In the genomic region with DNA sequence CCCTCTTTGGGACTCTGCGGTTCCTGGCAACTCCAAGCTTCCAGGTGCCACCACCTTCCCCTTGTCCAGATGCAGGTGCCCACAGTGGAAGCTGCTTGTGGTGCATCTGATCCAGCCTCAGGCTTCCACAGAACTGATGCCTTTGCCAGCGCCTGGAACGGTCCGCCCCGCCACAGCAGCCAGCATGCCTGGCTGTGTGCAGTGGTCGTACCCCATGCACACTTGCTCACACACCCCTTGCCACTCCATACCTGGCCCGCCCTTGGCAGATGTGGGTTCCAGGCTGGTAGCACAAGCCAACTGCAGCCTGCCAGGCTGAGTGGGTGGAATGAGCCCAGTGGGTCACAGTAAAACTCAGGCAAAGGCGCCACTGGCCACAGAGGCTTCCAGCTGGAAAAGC, we compare ENCODE assay signal across 24 cellular contexts.
DNase-seq lines count a peak whose midpoint lies in the region; ATAC-seq and TF ChIP-seq lines count a peak whose summit lies in the region.
"Had no signal": no experiment of that assay in that cellular context is flagged by ENCODE, and none has a peak within 500 bp of the region (broad histone marks: within the 10 kb centered on the region; RNA-seq: fewer than 3 reads in every experiment).

No MANE protein-coding gene starts in this region.

- DNase-seq in MG63 (peak; percentile 0), chondrocyte (ENCODE audit: low spot score) (peak; percentile 56), posterior vena cava (ENCODE audit: low spot score) (peak; percentile 64), GOT3 (lab: John Stamatoyannopoulos, UW) (no peak)
- DNase-seq in activated CD4-positive, CD25-positive, alpha-beta regulatory T cell (lab: John Stamatoyannopoulos, UW): no peak
- DNase-seq: 8988T; ACHN; BE2C; C1 segment of cervical spinal cord; CD4-positive, CD25-positive, alpha-beta regulatory T cell; CD8-positive, alpha-beta memory T cell; COR-L47; DMS 273 treated with DMSO at 0.1 percent for 48 hours; DMS153; DMS53; DMS79; DND-41; EL; GDM1 had no signal

- H3K27me3 Mint-ChIP-seq in chondrocyte (ENCODE audit: low read depth): no peaks in the 10 kb centered on the region
- H3K27me3 Mint-ChIP-seq: CD4-positive, alpha-beta memory T cell; CD4-positive, CD25-positive, alpha-beta regulatory T cell; CD8-positive, alpha-beta memory T cell had no signal

- H3K4me1 Mint-ChIP-seq in chondrocyte (ENCODE audit: low read depth): no peaks in the 10 kb centered on the region
- H3K4me1 Mint-ChIP-seq: CD14-positive monocyte; CD4-positive, alpha-beta memory T cell; CD4-positive, CD25-positive, alpha-beta regulatory T cell; CD8-positive, alpha-beta memory T cell had no signal

- H3K27me3 ChIP-seq in MG63: no peaks in the 10 kb centered on the region
- H3K27me3 ChIP-seq: BE2C had no signal

- H3K36me3 Mint-ChIP-seq in chondrocyte (ENCODE audit: low read depth): peaks cover 2% of the 10 kb centered on the region
- H3K36me3 Mint-ChIP-seq: CD14-positive monocyte; CD4-positive, alpha-beta memory T cell; CD4-positive, CD25-positive, alpha-beta regulatory T cell; CD8-positive, alpha-beta memory T cell had no signal

- peaks cover 14% of the 10 kb centered on the region for H3K9me3 Mint-ChIP-seq in chondrocyte (ENCODE audit: low read depth)

- ATAC-seq in HG02763 (IDR thresholded peaks at IDR 0.05; ENCODE audit: unreplicated experiment): no peak
- ATAC-seq: GM12878 had no signal

- H3K9me3 ChIP-seq in MG63: no peaks in the 10 kb centered on the region
- H3K9me3 ChIP-seq: BE2C, BLaER1 had no signal

- H3K4me3 Mint-ChIP-seq in chondrocyte (ENCODE audit: unreplicated experiment): no peak overlapping the region
- H3K4me3 Mint-ChIP-seq: CD14-positive monocyte; CD4-positive, alpha-beta memory T cell; CD4-positive, CD25-positive, alpha-beta regulatory T cell; CD8-positive, alpha-beta memory T cell had no signal

- TF ChIP-seq CTCF in chondrocyte (IDR thresholded peaks at IDR 0.05): no peak

- H3K27ac Mint-ChIP-seq in chondrocyte (ENCODE audit: unreplicated experiment): no peak overlapping the region
- H3K27ac Mint-ChIP-seq: CD14-positive monocyte; CD4-positive, alpha-beta memory T cell; CD4-positive, CD25-positive, alpha-beta regulatory T cell; CD8-positive, alpha-beta memory T cell had no signal

- intact Hi-C loops in posterior vena cava (cut with DNase I): no loop called here

- H3K4me3 ChIP-seq in MG63: no peak overlapping the region
- H3K4me3 ChIP-seq: BLaER1, GM12878 had no signal

- H3K36me3 ChIP-seq in MG63: no peaks in the 10 kb centered on the region
- H3K36me3 ChIP-seq: BE2C, BLaER1 had no signal

Comparison
In these comparisons a context has a peak if more than half of its experiments do, and no peak if none do; other contexts are left out.
1. DNase-seq: peak in MG63 (single experiment), chondrocyte (single experiment) and posterior vena cava (single experiment); none in activated CD4-positive, CD25-positive, alpha-beta regulatory T cell (0 of 4) and GOT3 (single experiment).